In genomic region chr14:61477845-61478438, GRCh38 we compare ENCODE assay signal across 8 cellular contexts.
DNase-seq lines count a peak whose midpoint lies in the region; ATAC-seq and TF ChIP-seq lines count a peak whose summit lies in the region.

No MANE protein-coding gene starts in this region.

- H3K9me3 ChIP-seq in gastroesophageal sphincter (no peaks in the 10 kb centered on the region), gastrocnemius medialis (no peaks in the 10 kb centered on the region)

- no peak for TF ChIP-seq EP300 in gastroesophageal sphincter (IDR thresholded peaks at IDR 0.05)

- peak overlapping the region; percentile 77 for H3K4me3 Mint-ChIP-seq in activated naive CD4-positive, alpha-beta T cell treated with anti-CD3 and anti-CD28 coated beads for 36 hours

- intact Hi-C loops in activated naive CD4-positive, alpha-beta T cell treated with anti-CD3 and anti-CD28 coated beads for 36 hours (cut with micrococcal nuclease): loop anchor here (1.0 to 2.0 kb wide), 7 partner anchors 17 to 457 kb away; partner anchors contain the start of genes HIF1A and SNAPC1
- intact Hi-C loops in gastrocnemius medialis (cut with DNase I; ENCODE audit: low total_unique reads): loop anchor here (5.0 kb wide), 3 partner anchors 84 to 359 kb away; no protein-coding TSS in a partner anchor

- DNase-seq in activated naive CD4-positive, alpha-beta T cell treated with anti-CD3 and anti-CD28 coated beads for 36 hours: peak; percentile 72
- DNase-seq in activated naive CD4-positive, alpha-beta T cell treated with Interleukin-2 at 50 U/mL for 16 hours: no peak
- peak; percentile 67 for DNase-seq in activated CD4-positive, alpha-beta T cell treated with anti-CD3 and anti-CD28 coated beads for 48 hours
- DNase-seq in gastrocnemius medialis: peak; percentile 26 to 60
- DNase-seq in SKM-1 treated with dmso at 0.1 percent for 144 hours (lab: John Stamatoyannopoulos, UW; ENCODE audit: unreplicated experiment): no peak
- DNase-seq in germinal center (ENCODE audit: low spot score): no peak

- in situ Hi-C loops in gastrocnemius medialis (cut with MboI; ENCODE audit: low sequenced_read_pairs in 4 of 4): no loop called here

- H3K27ac ChIP-seq in gastroesophageal sphincter: peak overlapping the region in 3 of 4 donors; percentile 78 to 80 (median 79)
- peak overlapping the region; percentile 69 to 81 (median 74) for H3K27ac ChIP-seq in gastrocnemius medialis

- H3K4me1 Mint-ChIP-seq in activated naive CD4-positive, alpha-beta T cell treated with anti-CD3 and anti-CD28 coated beads for 36 hours (ENCODE audit: low read depth): peaks cover 91% of the 10 kb centered on the region

- H3K4me1 ChIP-seq in gastroesophageal sphincter (peaks cover 5 to 65% (median 8%) of the 10 kb centered on the region in 3 donors), gastrocnemius medialis (peaks cover 17 to 38% of the 10 kb centered on the region in 2 donors)

- TF ChIP-seq CTCF in gastroesophageal sphincter (IDR thresholded peaks at IDR 0.05) (no peak), gastrocnemius medialis (IDR thresholded peaks at IDR 0.05 in 4 of 5, conservative IDR thresholded peaks at IDR 0.05 in 1 of 5) (no peak)

- H3K36me3 ChIP-seq in gastroesophageal sphincter (no peaks in the 10 kb centered on the region), gastrocnemius medialis (no peaks in the 10 kb centered on the region)

- no peaks in the 10 kb centered on the region for H3K9me3 Mint-ChIP-seq in activated naive CD4-positive, alpha-beta T cell treated with anti-CD3 and anti-CD28 coated beads for 36 hours

- TF ChIP-seq POLR2A in gastroesophageal sphincter (IDR thresholded peaks at IDR 0.05): no peak
- TF ChIP-seq POLR2A in gastrocnemius medialis (IDR thresholded peaks at IDR 0.05): no peak

- no peaks in the 10 kb centered on the region for H3K27me3 Mint-ChIP-seq in activated naive CD4-positive, alpha-beta T cell treated with anti-CD3 and anti-CD28 coated beads for 36 hours (ENCODE audit: low read depth)

- H3K27ac Mint-ChIP-seq in activated naive CD4-positive, alpha-beta T cell treated with anti-CD3 and anti-CD28 coated beads for 36 hours: peak overlapping the region; percentile 100

- no peak for ATAC-seq in gastroesophageal sphincter
- ATAC-seq in gastrocnemius medialis: no peak
- ATAC-seq in HG02610 (IDR thresholded peaks at IDR 0.05; ENCODE audit: unreplicated experiment): no peak

- WGBS in gastroesophageal sphincter (ENCODE audit: low coverage in 1 of 2), 2 donors: 17 to 81% methylated on average over 1 to 4 of the region's 7 CpGs

- CTCF ChIA-PET in activated naive CD4-positive, alpha-beta T cell treated with anti-CD3 and anti-CD28 coated beads for 36 hours (lab: Charles Lee): interaction anchor here (0.7 to 9.8 kb wide), 15 partner anchors 8 to 359 kb away, joined by 3 to 130 read pairs (median 4); no protein-coding TSS in a partner anchor

- no peaks in the 10 kb centered on the region for H3K27me3 ChIP-seq in gastroesophageal sphincter
- no peaks in the 10 kb centered on the region for H3K27me3 ChIP-seq in gastrocnemius medialis

- H3K4me3 ChIP-seq in gastroesophageal sphincter (no peak overlapping the region), gastrocnemius medialis (no peak overlapping the region)

- H3K36me3 Mint-ChIP-seq in activated naive CD4-positive, alpha-beta T cell treated with anti-CD3 and anti-CD28 coated beads for 36 hours (ENCODE audit: low read depth): peaks cover 49% of the 10 kb centered on the region

Comparison
In these comparisons a context has a peak if more than half of its experiments do, and no peak if none do; other contexts are left out.
1. DNase-seq: peak in activated naive CD4-positive, alpha-beta T cell treated with anti-CD3 and anti-CD28 coated beads for 36 hours (single experiment), activated CD4-positive, alpha-beta T cell treated with anti-CD3 and anti-CD28 coated beads for 48 hours (single experiment) and gastrocnemius medialis (2 of 2); none in activated naive CD4-positive, alpha-beta T cell treated with Interleukin-2 at 50 U/mL for 16 hours (single experiment), SKM-1 treated with dmso at 0.1 percent for 144 hours (single experiment) and germinal center (single experiment).